11 cellular contexts compared by ENCODE assay signal in genomic region chr3:31410411-31410810, GRCh38.
"Had no signal": no experiment of that assay in that cellular context is flagged by ENCODE, and none has a peak within 500 bp of the region (broad histone marks: within the 10 kb centered on the region; RNA-seq: fewer than 3 reads in every experiment).

No MANE protein-coding gene starts in this region.

- H3K36me3 ChIP-seq: HAP-1 had no signal

- ATAC-seq: GM23338, HCT116 had no signal

- H3K27ac ChIP-seq: GM23248 had no signal

- H3K4me3 ChIP-seq: GM23248, GM23338, HAP-1 had no signal

- H2AFZ ChIP-seq: GM23248 had no signal

- H3K9ac ChIP-seq: GM23248 had no signal

- FAIRE-seq: H1, H54 had no signal

- H3K9me3 ChIP-seq: HAP-1 had no signal

- DNase-seq: GM23248, GOT3, H7, H9, HCEC 1CT, HFFc6 had no signal

- H3K4me2 ChIP-seq: GM23338 had no signal
